In genomic region chr13:46145950-46146349, GRCh38 we compare ENCODE assay signal across 21 cellular contexts.
"Had no signal": no experiment of that assay in that cellular context is flagged by ENCODE, and none has a peak within 500 bp of the region (broad histone marks: within the 10 kb centered on the region; RNA-seq: fewer than 3 reads in every experiment).

No MANE protein-coding gene starts in this region.

- H3K9me3 Mint-ChIP-seq: naive thymus-derived CD4-positive, alpha-beta T cell; nephron progenitor cell; stimulated activated memory B cell treated with anti-CD40 and anti-IgM and Interleukin-4, amounts not matched to agents 10 μg/mL and 1 μg/mL and 100 μg/mL, for 72 hours; stimulated activated naive CD8-positive, alpha-beta T cell treated with anti-CD3 and anti-CD28 coated beads, Interleukin-15, amount 100 ng/mL, for 72 hours had no signal

- DNase-seq: dermis blood vessel endothelial cell; endodermal cell; erythroblast; foreskin keratinocyte; head of caudate nucleus; kidney; left colon; left ventricle myocardium superior; mesenchymal stem cell; naive thymus-derived CD4-positive, alpha-beta T cell; nephron progenitor cell; psoas muscle; retina; right lobe of liver; stimulated activated CD4-positive, alpha-beta T cell treated with anti-CD3 and anti-CD28 coated beads, Interleukin-15, amount 100 ng/mL, for 24 hours; stimulated activated CD4-positive, alpha-beta T cell treated with anti-CD3 and anti-CD28 coated beads, Interleukin-1b, Interleukin-23, amount 100 ng/mL, for 48 hours; stimulated activated CD4-positive, alpha-beta T cell treated with anti-CD3 and anti-CD28 coated beads, Interleukin-4, amount 100 ng/mL, for 24 hours; stimulated activated naive CD8-positive, alpha-beta T cell treated with anti-CD3 and anti-CD28 coated beads, Interleukin-15, amount 100 ng/mL, for 72 hours; testis; upper lobe of right lung had no signal

- ATAC-seq: foreskin keratinocyte; left colon; left ventricle myocardium superior; naive thymus-derived CD4-positive, alpha-beta T cell; psoas muscle; right lobe of liver; stimulated activated memory B cell treated with anti-CD40 and anti-IgM and Interleukin-4, amounts not matched to agents 10 μg/mL and 1 μg/mL and 100 μg/mL, for 72 hours; stimulated activated naive CD8-positive, alpha-beta T cell treated with anti-CD3 and anti-CD28 coated beads, Interleukin-15, amount 100 ng/mL, for 72 hours; upper lobe of right lung had no signal

- H3K27me3 Mint-ChIP-seq: naive thymus-derived CD4-positive, alpha-beta T cell; stimulated activated memory B cell treated with anti-CD40 and anti-IgM and Interleukin-4, amounts not matched to agents 10 μg/mL and 1 μg/mL and 100 μg/mL, for 72 hours; stimulated activated naive CD8-positive, alpha-beta T cell treated with anti-CD3 and anti-CD28 coated beads, Interleukin-15, amount 100 ng/mL, for 72 hours had no signal

- H3K4me3 Mint-ChIP-seq: endodermal cell; naive thymus-derived CD4-positive, alpha-beta T cell; nephron progenitor cell; stimulated activated memory B cell treated with anti-CD40 and anti-IgM and Interleukin-4, amounts not matched to agents 10 μg/mL and 1 μg/mL and 100 μg/mL, for 72 hours; stimulated activated naive CD8-positive, alpha-beta T cell treated with anti-CD3 and anti-CD28 coated beads, Interleukin-15, amount 100 ng/mL, for 72 hours had no signal

- H3K27ac Mint-ChIP-seq: endodermal cell; nephron progenitor cell; stimulated activated memory B cell treated with anti-CD40 and anti-IgM and Interleukin-4, amounts not matched to agents 10 μg/mL and 1 μg/mL and 100 μg/mL, for 72 hours had no signal
